In genomic region chr12:129145381-129145780, GRCh38 we compare ENCODE assay signal across 11 cellular contexts.
"Had no signal": no experiment of that assay in that cellular context is flagged by ENCODE, and none has a peak within 500 bp of the region (broad histone marks: within the 10 kb centered on the region; RNA-seq: fewer than 3 reads in every experiment).

No MANE protein-coding gene starts in this region.

- H3K4me3 ChIP-seq: esophagus muscularis mucosa, psoas muscle, sigmoid colon, spleen had no signal

- DNase-seq: activated CD4-positive, alpha-beta T cell treated with anti-CD3 and anti-CD28 coated beads, Interleukin-2, amount 50 U/mL, for 4 hours; activated CD4-positive, CD25-positive, alpha-beta regulatory T cell treated with anti-CD3 and anti-CD28 coated beads, Interleukin-2, amount 50 U/mL, for 72 hours; activated naive CD4-positive, alpha-beta T cell treated with anti-CD3 and anti-CD28 coated beads, Interleukin-2, amount 10 ng/mL, durations not matched to agents 7 days and 5 days; kidney glomerular epithelial cell; nephron progenitor cell; psoas muscle; sigmoid colon; spleen; T-helper 1 cell had no signal

- H3K27ac ChIP-seq: esophagus muscularis mucosa, psoas muscle, sigmoid colon, spleen had no signal

- ATAC-seq: activated T-helper 17 cell treated with anti-CD3 and anti-CD28 coated beads, Interleukin-2, amount 50 U/mL, for 72 hours; psoas muscle had no signal

- H3K9me3 ChIP-seq: esophagus muscularis mucosa, psoas muscle, spleen had no signal

- H3K4me1 ChIP-seq: psoas muscle, sigmoid colon, spleen had no signal

- H3K36me3 ChIP-seq: esophagus muscularis mucosa, sigmoid colon, spleen had no signal
